9 cellular contexts compared by ENCODE assay signal in genomic region chr13:94192576-94192975, GRCh38.
DNase-seq lines count a peak whose midpoint lies in the region; ATAC-seq, FAIRE-seq and TF ChIP-seq lines count a peak whose summit lies in the region.
"Had no signal": no experiment of that assay in that cellular context is flagged by ENCODE, and none has a peak within 500 bp of the region (broad histone marks: within the 10 kb centered on the region; RNA-seq: fewer than 3 reads in every experiment).

No MANE protein-coding gene starts in this region.

- no peak for TF ChIP-seq CTCF in HEK293 (tag by site-specific recombination; IDR thresholded peaks at IDR 0.05)

- DNase-seq in GDM1 (lab: John Stamatoyannopoulos, UW) (peak; percentile 18), SHP77 treated with DMSO at 0.1 percent for 48 hours (lab: John Stamatoyannopoulos, UW) (peak; percentile 54), iPS-NIHi7 (ENCODE audit: extremely low spot score) (peak; percentile 73), RCC 7860 (ENCODE audit: low spot score) (no peak)
- DNase-seq in activated CD4-positive, alpha-beta memory T cell treated with anti-CD3 and anti-CD28 coated beads, Interleukin-2, amount 10 ng/mL, durations not matched to agents 7 days and 5 days: no peak

- no peaks in the 10 kb centered on the region for H3K9me3 Mint-ChIP-seq in activated CD4-positive, alpha-beta memory T cell treated with anti-CD3 and anti-CD28 coated beads, Interleukin-2, amount 10 ng/mL, durations not matched to agents 7 days and 5 days
- H3K9me3 Mint-ChIP-seq: T-helper 1 cell treated with Interleukin-12 subunit alpha and Interleukin-12 subunit beta and Interleukin-4 antibody, amounts not matched to agents 30 μg/mL and 1 μg/mL, for 36 hours had no signal

- H3K36me3 ChIP-seq in HEK293 (ENCODE audit: control insufficient read depth in 2 of 2, insufficient read depth in 1 of 2, low read length in 2 of 2): no peaks in the 10 kb centered on the region

- no peak overlapping the region for H3K27ac ChIP-seq in HEK293 (ENCODE audit: extremely low read depth, low read depth, low read length)

- no peak overlapping the region for H3K27ac Mint-ChIP-seq in activated CD4-positive, alpha-beta memory T cell treated with anti-CD3 and anti-CD28 coated beads, Interleukin-2, amount 10 ng/mL, durations not matched to agents 7 days and 5 days
- H3K27ac Mint-ChIP-seq: T-helper 1 cell treated with Interleukin-12 subunit alpha and Interleukin-12 subunit beta and Interleukin-4 antibody, amounts not matched to agents 30 μg/mL and 1 μg/mL, for 36 hours had no signal

- no peak for ATAC-seq in GM19452 (IDR thresholded peaks at IDR 0.05; ENCODE audit: unreplicated experiment)

- H3K4me3 Mint-ChIP-seq in activated CD4-positive, alpha-beta memory T cell treated with anti-CD3 and anti-CD28 coated beads, Interleukin-2, amount 10 ng/mL, durations not matched to agents 7 days and 5 days: no peak overlapping the region
- H3K4me3 Mint-ChIP-seq: T-helper 1 cell treated with Interleukin-12 subunit alpha and Interleukin-12 subunit beta and Interleukin-4 antibody, amounts not matched to agents 30 μg/mL and 1 μg/mL, for 36 hours had no signal

- no peaks in the 10 kb centered on the region for H3K4me1 ChIP-seq in HEK293 (ENCODE audit: control insufficient read depth, insufficient read depth, low read length)

- CTCF ChIA-PET in HEK293 (lab: Yijun Ruan, JAX): interaction anchor here (0.5 to 2.1 kb wide), 13 partner anchors 8 to 1152 kb away, joined by 3 to 9 read pairs (median 4); no protein-coding TSS in a partner anchor
- CTCF ChIA-PET in activated CD4-positive, alpha-beta memory T cell treated with anti-CD3 and anti-CD28 coated beads, Interleukin-2, amount 10 ng/mL, durations not matched to agents 7 days and 5 days (lab: Charles Lee): interaction anchor here (0.9 kb wide), 1 partner anchor 30 kb away, joined by 3 read pairs; no protein-coding TSS in a partner anchor

- no peaks in the 10 kb centered on the region for H3K36me3 Mint-ChIP-seq in activated CD4-positive, alpha-beta memory T cell treated with anti-CD3 and anti-CD28 coated beads, Interleukin-2, amount 10 ng/mL, durations not matched to agents 7 days and 5 days (ENCODE audit: low read depth)

- no peaks in the 10 kb centered on the region for H3K9me3 ChIP-seq in HEK293 (ENCODE audit: control insufficient read depth, insufficient read depth, low read depth, low read length)

- H3K4me1 Mint-ChIP-seq in activated CD4-positive, alpha-beta memory T cell treated with anti-CD3 and anti-CD28 coated beads, Interleukin-2, amount 10 ng/mL, durations not matched to agents 7 days and 5 days: no peaks in the 10 kb centered on the region

- no peaks in the 10 kb centered on the region for H3K27me3 Mint-ChIP-seq in activated CD4-positive, alpha-beta memory T cell treated with anti-CD3 and anti-CD28 coated beads, Interleukin-2, amount 10 ng/mL, durations not matched to agents 7 days and 5 days

- no peak for FAIRE-seq in RCC 7860 (lab: Jason Lieb, UNC)

- POLR2A ChIA-PET in HEK293 (lab: Yijun Ruan, JAX): no interaction called here
- POLR2A ChIA-PET in activated CD4-positive, alpha-beta memory T cell treated with anti-CD3 and anti-CD28 coated beads, Interleukin-2, amount 10 ng/mL, durations not matched to agents 7 days and 5 days (lab: Charles Lee): no interaction called here

- H3K4me3 ChIP-seq in HEK293 (ENCODE audit: low read depth, low read length): no peak overlapping the region
- H3K4me3 ChIP-seq: lung had no signal

TF ChIP-seq in HEK293, 187 proteins besides CTCF, POLR2A, EP300 and RAD21:
- 0 out of 2 replicates have a peak, but pooled peaks have one; percentile 32 for TF ChIP-seq ZNF2 (tag by site-specific recombination; IDR thresholded peaks at IDR 0.05)
- peak; percentile 33; the same call in 1 of the 2 replicates for TF ChIP-seq TRIM28 (IDR thresholded peaks at IDR 0.05; ENCODE audit: borderline replicate concordance, low read length)
- no peak for TF ChIP-seq ZNF366 (tag by site-specific recombination; conservative IDR thresholded peaks at IDR 0.05)
- peak; percentile 25; the same call in 1 of the 2 replicates for TF ChIP-seq ZNF654 (tag by site-specific recombination; IDR thresholded peaks at IDR 0.05; ENCODE audit: low read depth)
TF ChIP-seq in HEK293: peak in this region for 3.

Comparison
In these comparisons a context has a peak if more than half of its experiments do, and no peak if none do; other contexts are left out.
1. DNase-seq: peak in GDM1 (single experiment), SHP77 treated with DMSO at 0.1 percent for 48 hours (single experiment) and iPS-NIHi7 (single experiment); none in RCC 7860 (single experiment) and activated CD4-positive, alpha-beta memory T cell treated with anti-CD3 and anti-CD28 coated beads, Interleukin-2, amount 10 ng/mL, durations not matched to agents 7 days and 5 days (single experiment).